19 cellular contexts compared by ENCODE assay signal in genomic region chr5:95804765-95805539, GRCh38. TPM values are rescaled to one million over a fixed set of nuclear protein-coding genes. Genes with fewer than 3 reads are reported as not detected.
A peak's percentile ranks its signal among the peaks of the same experiment; 100 is the strongest.
DNase-seq lines count a peak whose midpoint lies in the region; ATAC-seq, FAIRE-seq and TF ChIP-seq lines count a peak whose summit lies in the region.
"Had no signal": no experiment of that assay in that cellular context is flagged by ENCODE, and none has a peak within 500 bp of the region (broad histone marks: within the 10 kb centered on the region; RNA-seq: fewer than 3 reads in every experiment).

No MANE protein-coding gene starts in this region.

- 97% methylated on average over 6 of the region's 6 CpGs for WGBS in mesenchymal stem cell

- peak overlapping the region in 3 of 4 donors; percentile 3 to 75 (median 59) for H3K27ac ChIP-seq in Peyer's patch
- no peak overlapping the region for H3K27ac ChIP-seq in endothelial cell of umbilical vein (ENCODE audit: insufficient read depth, low read depth, low read length)
- peak overlapping the region; percentile 75 to 87 for H3K27ac ChIP-seq in kidney (ENCODE audit: low read depth in 2 of 2, low read length in 2 of 2)
- no peak overlapping the region for H3K27ac ChIP-seq in mesenchymal stem cell (ENCODE audit: low read length, poor library complexity, severe bottlenecking)
- H3K27ac ChIP-seq: BLaER1 had no signal

- dilution Hi-C loops in endothelial cell of umbilical vein (cut with MboI; ENCODE audit: extremely low pct_ligation_motif_present, low sequenced_read_pairs): no loop called here

- FAIRE-seq in endothelial cell of umbilical vein (lab: Jason Lieb, UNC): peak; percentile 53
- no peak for FAIRE-seq in kidney (lab: Jason Lieb, UNC)
- no peak for FAIRE-seq in frontal cortex (lab: Jason Lieb, UNC)
- FAIRE-seq: A204.1 had no signal

- H3K36me3 ChIP-seq in Peyer's patch (no peaks in the 10 kb centered on the region), endothelial cell of umbilical vein (ENCODE audit: control insufficient read depth in 2 of 2, extremely low read depth in 1 of 2, insufficient read depth in 2 of 2, low read length in 2 of 2) (no peaks in the 10 kb centered on the region), kidney (ENCODE audit: control insufficient read depth in 1 of 2, insufficient read depth in 2 of 2, low read length in 2 of 2) (no peaks in the 10 kb centered on the region), mesenchymal stem cell (ENCODE audit: control insufficient read depth in 1 of 2, insufficient read depth in 2 of 2, low read depth in 1 of 2, low read length in 2 of 2) (peaks cover 0 to 7% of the 10 kb centered on the region in 2 experiments)

- no peak for TF ChIP-seq CTCF in Peyer's patch (IDR thresholded peaks at IDR 0.05)
- TF ChIP-seq CTCF in endothelial cell of umbilical vein (IDR thresholded peaks at IDR 0.05; ENCODE audit: extremely low read depth in 1 of 2, insufficient read depth in 1 of 2, low read depth in 1 of 2, low read length in 2 of 2): no peak
- TF ChIP-seq CTCF in kidney (IDR thresholded peaks at IDR 0.05; ENCODE audit: borderline replicate concordance, extremely low read depth, insufficient read depth): no peak

- no peak for ATAC-seq in GM19463 (IDR thresholded peaks at IDR 0.05; ENCODE audit: unreplicated experiment)
- ATAC-seq in HG03045 (IDR thresholded peaks at IDR 0.05; ENCODE audit: unreplicated experiment): no peak
- ATAC-seq: CD8-positive, alpha-beta T cell; HCT116 had no signal

- no peak overlapping the region for H3K4ac ChIP-seq in mesenchymal stem cell (ENCODE audit: low read depth in 1 of 2, low read length in 2 of 2)

- H2AFZ ChIP-seq in endothelial cell of umbilical vein (ENCODE audit: low read depth, low read length) (no peak overlapping the region), mesenchymal stem cell (ENCODE audit: low read depth, low read length) (no peak overlapping the region)

- no peak overlapping the region for H4K91ac ChIP-seq in mesenchymal stem cell (ENCODE audit: low read length)

- no peak overlapping the region for H2BK12ac ChIP-seq in mesenchymal stem cell (ENCODE audit: low read length in 2 of 2)

- H3K4me1 ChIP-seq in Peyer's patch (peaks cover 11 to 43% (median 12%) of the 10 kb centered on the region in 4 donors), endothelial cell of umbilical vein (ENCODE audit: control insufficient read depth, extremely low read depth, insufficient read depth, low read length) (no peaks in the 10 kb centered on the region), kidney (ENCODE audit: control insufficient read depth in 1 of 2, insufficient read depth in 1 of 2, low read depth in 1 of 2, low read length in 2 of 2) (peaks cover 39 to 64% of the 10 kb centered on the region in 2 donors), mesenchymal stem cell (ENCODE audit: control insufficient read depth, insufficient read depth, low read depth, low read length) (peaks cover 23% of the 10 kb centered on the region)

- H3K9me3 ChIP-seq in Peyer's patch (no peaks in the 10 kb centered on the region), endothelial cell of umbilical vein (replicated peaks; ENCODE audit: control insufficient read depth, insufficient read depth, low read length) (no peaks in the 10 kb centered on the region), kidney (ENCODE audit: control insufficient read depth in 1 of 2, low read length in 2 of 2) (no peaks in the 10 kb centered on the region), mesenchymal stem cell (ENCODE audit: control insufficient read depth, low read length) (peaks cover 6% of the 10 kb centered on the region)

- H2BK15ac ChIP-seq in mesenchymal stem cell (ENCODE audit: low read depth, poor library complexity, severe bottlenecking): no peak overlapping the region

- no peak for DNase-seq in Peyer's patch
- no peak for DNase-seq in endothelial cell of umbilical vein (ENCODE audit: low read depth, low spot score)
- DNase-seq in kidney: no peak
- DNase-seq in mesenchymal stem cell: no peak
- DNase-seq in frontal cortex (ENCODE audit: low spot score in 2 of 2): no peak
- DNase-seq in central memory CD4-positive, alpha-beta T cell: no peak
- DNase-seq: AML-193; Calu3; CD8-positive, alpha-beta T cell; DMS79 treated with DMSO at 0.1 percent for 48 hours; GF-D8; GOT3; H7; HFFc6 had no signal

- H4K20me1 ChIP-seq in endothelial cell of umbilical vein (replicated peaks; ENCODE audit: control insufficient read depth, extremely low read depth, insufficient read depth, low read length): no peaks in the 10 kb centered on the region
- H4K20me1 ChIP-seq: BLaER1 had no signal

- H3K79me1 ChIP-seq in mesenchymal stem cell (replicated peaks; ENCODE audit: low read length, poor library complexity, severe bottlenecking): peaks cover 10% of the 10 kb centered on the region

- H3K27me3 ChIP-seq in Peyer's patch (no peaks in the 10 kb centered on the region), endothelial cell of umbilical vein (ENCODE audit: control insufficient read depth in 2 of 2, insufficient read depth in 2 of 2, low read length in 2 of 2) (no peaks in the 10 kb centered on the region), mesenchymal stem cell (ENCODE audit: control insufficient read depth in 1 of 2, insufficient read depth in 1 of 2, low read length in 2 of 2) (no peaks in the 10 kb centered on the region)
- H3K27me3 ChIP-seq: BLaER1 had no signal

- intact Hi-C loops in endothelial cell of umbilical vein (cut with micrococcal nuclease) (no loop called here), kidney (cut with DNase I) (no loop called here)

- H3K9me1 ChIP-seq in endothelial cell of umbilical vein (replicated peaks; ENCODE audit: control insufficient read depth, extremely low read depth, insufficient read depth, low read length): no peaks in the 10 kb centered on the region

- H3K23ac ChIP-seq in mesenchymal stem cell (ENCODE audit: low read length in 2 of 2): no peak overlapping the region

- H3K79me2 ChIP-seq in endothelial cell of umbilical vein (ENCODE audit: control insufficient read depth, insufficient read depth, low read length): no peaks in the 10 kb centered on the region

- no peak for TF ChIP-seq POLR2A in Peyer's patch (IDR thresholded peaks at IDR 0.05)
- no peak for TF ChIP-seq POLR2A in endothelial cell of umbilical vein (IDR thresholded peaks at IDR 0.05; ENCODE audit: low read depth, low read length)

- no TSS peak for BruUV-seq in endothelial cell of umbilical vein (replicated peaks; lab: Mats Ljungman, UMichigan)

- H2AK5ac ChIP-seq in mesenchymal stem cell (ENCODE audit: low read length, severe bottlenecking): peak overlapping the region; percentile 75

- no peak overlapping the region for H4K8ac ChIP-seq in mesenchymal stem cell (ENCODE audit: low read length)

- H3K9ac ChIP-seq in endothelial cell of umbilical vein (replicated peaks; ENCODE audit: extremely low read depth, insufficient read depth, low read length) (no peak overlapping the region), kidney (ENCODE audit: low read length in 2 of 2) (no peak overlapping the region), mesenchymal stem cell (ENCODE audit: low read length) (no peak overlapping the region)
- H3K9ac ChIP-seq: BLaER1 had no signal

- CTCF ChIA-PET in endothelial cell of umbilical vein (lab: Charles Lee): no interaction called here

- POLR2A ChIA-PET in endothelial cell of umbilical vein (lab: Charles Lee): no interaction called here

- no peak overlapping the region for H2BK5ac ChIP-seq in mesenchymal stem cell (ENCODE audit: low read depth, low read length, poor library complexity, severe bottlenecking)

- H3K4me3 ChIP-seq in Peyer's patch (no peak overlapping the region), endothelial cell of umbilical vein (replicated peaks in 1 of 3; ENCODE audit: insufficient read depth in 1 of 3, low read depth in 1 of 3, low read length in 3 of 3) (no peak overlapping the region), kidney (ENCODE audit: low read length in 2 of 2) (no peak overlapping the region), mesenchymal stem cell (ENCODE audit: insufficient read depth in 1 of 2, low read depth in 1 of 2, low read length in 2 of 2) (no peak overlapping the region)
- H3K4me3 ChIP-seq: BLaER1 had no signal

- H3K14ac ChIP-seq in mesenchymal stem cell (ENCODE audit: low read length in 2 of 2): no peak overlapping the region

- H2BK120ac ChIP-seq in mesenchymal stem cell (ENCODE audit: low read depth, low read length): no peak overlapping the region

- H3K4me2 ChIP-seq in endothelial cell of umbilical vein (ENCODE audit: insufficient read depth, low read length) (no peak overlapping the region), mesenchymal stem cell (ENCODE audit: low read length, poor library complexity, severe bottlenecking) (no peak overlapping the region)
- H3K4me2 ChIP-seq: BLaER1 had no signal

- H3K18ac ChIP-seq in mesenchymal stem cell (ENCODE audit: low read depth in 1 of 2, low read length in 2 of 2): no peak overlapping the region

TF ChIP-seq in endothelial cell of umbilical vein, 7 proteins besides CTCF, POLR2A, EP300 and RAD21 (continues in another document):
- TF ChIP-seq MYC (IDR thresholded peaks at IDR 0.05; ENCODE audit: low read depth, low read length): no peak
- TF ChIP-seq FOS (IDR thresholded peaks at IDR 0.05; ENCODE audit: borderline replicate concordance, insufficient read depth, low read length): no peak
- no peak for TF ChIP-seq MAX (IDR thresholded peaks at IDR 0.05; ENCODE audit: insufficient read depth, insufficient read length)
- no peak for TF ChIP-seq POLR2AphosphoS5 (IDR thresholded peaks at IDR 0.05; ENCODE audit: insufficient read depth, low read depth, low read length)
- TF ChIP-seq GATA2 (IDR thresholded peaks at IDR 0.05; ENCODE audit: insufficient read depth, insufficient read length, low read depth, low read length): no peak
- no peak for TF ChIP-seq JUN (IDR thresholded peaks at IDR 0.05; ENCODE audit: borderline replicate concordance, insufficient read depth, insufficient read length, low read depth)

RNA-seq across cellular contexts. Expression of gene GLRX, which starts 17.6 kb away (rescaled TPM):
- total RNA-seq in Peyer's patch: 100 to 1,000 TPM; 126 to 311 (median 181) TPM
- total RNA-seq in endothelial cell of umbilical vein: 13.3 and 14.2 TPM in 2 replicates
- 25.3 and 40.3 TPM in 2 replicates for polyA plus RNA-seq in endothelial cell of umbilical vein
- 38.3 and 39.9 TPM in 2 replicates for polyA plus RNA-seq in endothelial cell of umbilical vein (2011; cell fraction: cytosol; rRNA removed)
- 15.2 and 17.1 TPM in 2 replicates for polyA plus RNA-seq in endothelial cell of umbilical vein (2011; cell fraction: nucleus; rRNA removed)
- 53.5 and 55.3 TPM in 2 replicates for polyA plus RNA-seq in endothelial cell of umbilical vein (2012)
- 25.6 and 34.3 TPM in 2 replicates for polyA minus RNA-seq in endothelial cell of umbilical vein
- polyA minus RNA-seq in endothelial cell of umbilical vein (2011; cell fraction: cytosol; rRNA and poly(A)+ RNA removed): 3.8 TPM
- 10.3 and 14.7 TPM in 2 replicates for polyA minus RNA-seq in endothelial cell of umbilical vein (2011; cell fraction: nucleus; rRNA and poly(A)+ RNA removed)
- 57.4 TPM for total RNA-seq in kidney
- polyA plus RNA-seq in kidney (ENCODE audit: insufficient read depth, low read depth, low replicate concordance): 324 TPM
- 137 TPM for polyA plus RNA-seq in mesenchymal stem cell (2013, experiment 1 of 2)
- 143 TPM for polyA plus RNA-seq in mesenchymal stem cell (2013, experiment 2 of 2)
- total RNA-seq in frontal cortex: 9.8 TPM

Comparison
In these comparisons a context has a peak if more than half of its experiments do, and no peak if none do; other contexts are left out.
1. H3K27ac ChIP-seq: peak in Peyer's patch (3 of 4) and kidney (2 of 2); none in endothelial cell of umbilical vein (single experiment) and mesenchymal stem cell (single experiment).